8 cellular contexts compared by ENCODE assay signal in genomic region chr15:90994059-90994416, GRCh38. TPM values are rescaled to one million over a fixed set of nuclear protein-coding genes. Genes with fewer than 3 reads are reported as not detected.
DNase-seq lines count a peak whose midpoint lies in the region; ATAC-seq and TF ChIP-seq lines count a peak whose summit lies in the region.

No MANE protein-coding gene starts in this region.

- no peaks in the 10 kb centered on the region for H3K9me3 Mint-ChIP-seq in activated T-cell treated with anti-CD3 and anti-CD28 coated beads, Interleukin-2, amount 50 U/mL, for 72 hours

- peak; percentile 28 to 52 for DNase-seq in activated T-cell treated with anti-CD3 and anti-CD28 coated beads, Interleukin-2, amount 50 U/mL, for 72 hours
- DNase-seq in right atrium auricular region (ENCODE audit: low spot score) = no peak
- no peak for DNase-seq in middle frontal gyrus (ENCODE audit: extremely low spot score, low spot score)
- no peak for DNase-seq in DMS114 treated with DMSO at 0.1 percent for 48 hours (lab: John Stamatoyannopoulos, UW; ENCODE audit: unreplicated experiment)

- peak; percentile 20 for ATAC-seq in GM19324 (IDR thresholded peaks at IDR 0.05; ENCODE audit: low FRiP score, unreplicated experiment)
- ATAC-seq in HG03280 (IDR thresholded peaks at IDR 0.05; ENCODE audit: unreplicated experiment) = peak; percentile 8
- ATAC-seq in activated T-cell treated with anti-CD3 and anti-CD28 coated beads, Interleukin-2, amount 50 U/mL, for 72 hours (replicated peaks in 1 of 2) = peak; percentile 33 to 48

- no peaks in the 10 kb centered on the region for H3K9me3 ChIP-seq in BLaER1
- H3K9me3 ChIP-seq in right atrium auricular region = no peaks in the 10 kb centered on the region
- H3K9me3 ChIP-seq in skeletal muscle satellite cell (replicated peaks; ENCODE audit: low read length) = no peaks in the 10 kb centered on the region

- H3K27me3 ChIP-seq in BLaER1 (no peaks in the 10 kb centered on the region), right atrium auricular region (no peaks in the 10 kb centered on the region), skeletal muscle satellite cell (ENCODE audit: control insufficient read depth, insufficient read depth, low read length) (no peaks in the 10 kb centered on the region)

- H3K4me3 Mint-ChIP-seq in activated T-cell treated with anti-CD3 and anti-CD28 coated beads, Interleukin-2, amount 50 U/mL, for 72 hours = peak overlapping the region; percentile 99 to 100

- H3K36me3 ChIP-seq in BLaER1 (peaks cover 28% of the 10 kb centered on the region), right atrium auricular region (peaks cover 6% of the 10 kb centered on the region), skeletal muscle satellite cell (ENCODE audit: insufficient read depth, low read length) (peaks cover 16% of the 10 kb centered on the region)

- peaks cover 11 to 20% of the 10 kb centered on the region in 2 donors for H3K36me3 Mint-ChIP-seq in activated T-cell treated with anti-CD3 and anti-CD28 coated beads, Interleukin-2, amount 50 U/mL, for 72 hours (ENCODE audit: insufficient read depth in 2 of 2)

- peaks cover 42% of the 10 kb centered on the region for H3K4me1 ChIP-seq in BLaER1
- H3K4me1 ChIP-seq in right atrium auricular region = peaks cover 0 to 8% of the 10 kb centered on the region in 2 donors
- H3K4me1 ChIP-seq in skeletal muscle satellite cell (ENCODE audit: control insufficient read depth, insufficient read depth, low read length) = no peaks in the 10 kb centered on the region

- H3K4me2 ChIP-seq in BLaER1 = peak overlapping the region; percentile 74
- peak overlapping the region; percentile 76 for H3K4me2 ChIP-seq in skeletal muscle satellite cell (ENCODE audit: low read length)

- H4K20me1 ChIP-seq in BLaER1 = peaks cover 32% of the 10 kb centered on the region

- H3K4me3 ChIP-seq in BLaER1 = peak overlapping the region; percentile 100
- H3K4me3 ChIP-seq in right atrium auricular region = peak overlapping the region; percentile 83
- peak overlapping the region; percentile 95 for H3K4me3 ChIP-seq in skeletal muscle satellite cell (ENCODE audit: low read length)

- H3K4me1 Mint-ChIP-seq in activated T-cell treated with anti-CD3 and anti-CD28 coated beads, Interleukin-2, amount 50 U/mL, for 72 hours (ENCODE audit: low read depth) = peaks cover 30% of the 10 kb centered on the region

- no peaks in the 10 kb centered on the region for H3K27me3 Mint-ChIP-seq in activated T-cell treated with anti-CD3 and anti-CD28 coated beads, Interleukin-2, amount 50 U/mL, for 72 hours (ENCODE audit: low read depth)

- H3K27ac ChIP-seq in BLaER1 = peak overlapping the region; percentile 97
- peak overlapping the region; percentile 88 to 89 for H3K27ac ChIP-seq in right atrium auricular region

- TF ChIP-seq CTCF in right atrium auricular region (IDR thresholded peaks at IDR 0.05) = no peak

- H3K9ac ChIP-seq in BLaER1 (peak overlapping the region; percentile 98), skeletal muscle satellite cell (ENCODE audit: low read depth, low read length) (peak overlapping the region; percentile 84)

- peak overlapping the region; percentile 98 for H3K27ac Mint-ChIP-seq in activated T-cell treated with anti-CD3 and anti-CD28 coated beads, Interleukin-2, amount 50 U/mL, for 72 hours

RNA-seq across cellular contexts. Expression of gene PRC1, which starts 0.3 kb away (rescaled TPM):
- 100 to 1,000 TPM; 111 to 115 TPM for total RNA-seq in activated T-cell treated with anti-CD3 and anti-CD28 coated beads, Interleukin-2, amount 50 U/mL, for 72 hours
- total RNA-seq in right atrium auricular region = 10 to 100 TPM in 1 of 2 donors, 1 to 10 TPM in 1; 4.8 to 12.9 TPM
- 73.3 and 102 TPM in 2 replicates for total RNA-seq in skeletal muscle satellite cell (2012; rRNA removed)

RNA-seq across cellular contexts. Expression of gene VPS33B, which starts 28.4 kb away (rescaled TPM):
- 10 to 100 TPM; 24.4 to 25.5 TPM for total RNA-seq in activated T-cell treated with anti-CD3 and anti-CD28 coated beads, Interleukin-2, amount 50 U/mL, for 72 hours
- 1 to 10 TPM; 5.8 to 6.1 TPM for total RNA-seq in right atrium auricular region
- total RNA-seq in skeletal muscle satellite cell (2012; rRNA removed) = 8.9 and 10.3 TPM in 2 replicates

RNA-seq across cellular contexts. Expression of gene RCCD1, which starts 39.4 kb away (rescaled TPM):
- total RNA-seq in activated T-cell treated with anti-CD3 and anti-CD28 coated beads, Interleukin-2, amount 50 U/mL, for 72 hours = 10 to 100 TPM; 26.2 to 27.6 TPM
- 1 to 10 TPM; 6.8 to 9.5 TPM for total RNA-seq in right atrium auricular region
- total RNA-seq in skeletal muscle satellite cell (2012; rRNA removed) = 12.9 and 13.5 TPM in 2 replicates

RNA-seq across cellular contexts. Expression of gene UNC45A, which starts 59.0 kb away (rescaled TPM):
- total RNA-seq in activated T-cell treated with anti-CD3 and anti-CD28 coated beads, Interleukin-2, amount 50 U/mL, for 72 hours = 10 to 100 TPM; 65.9 to 76.8 TPM
- 10 to 100 TPM; 17.4 to 19.0 TPM for total RNA-seq in right atrium auricular region
- total RNA-seq in skeletal muscle satellite cell (2012; rRNA removed) = 55.3 and 57.0 TPM in 2 replicates

Comparison
In these comparisons a context has a peak if more than half of its experiments do, and no peak if none do; other contexts are left out.
1. DNase-seq: peak in activated T-cell treated with anti-CD3 and anti-CD28 coated beads, Interleukin-2, amount 50 U/mL, for 72 hours (2 of 2); none in right atrium auricular region (single experiment), middle frontal gyrus (single experiment) and DMS114 treated with DMSO at 0.1 percent for 48 hours (single experiment).
2. RNA of gene PRC1, which starts 0.3 kb away (total RNA-seq): 111 to 115 TPM in activated T-cell treated with anti-CD3 and anti-CD28 coated beads, Interleukin-2, amount 50 U/mL, for 72 hours; 4.8 to 12.9 TPM in right atrium auricular region; every median in the first group is over 4 times any median in the second.
3. Peak in every context shown above with its lines, with median percentiles within 50 percentile points of each other: H3K4me3 ChIP-seq and ATAC-seq.